Comparison of ENCODE assay signal across 3 cellular contexts in genomic region chr3:37988376-37988775, GRCh38. TPM values are rescaled to one million over a fixed set of nuclear protein-coding genes. Genes with fewer than 3 reads are reported as not detected.
"Had no signal": no experiment of that assay in that cellular context is flagged by ENCODE, and none has a peak within 500 bp of the region (broad histone marks: within the 10 kb centered on the region; RNA-seq: fewer than 3 reads in every experiment).

No MANE protein-coding gene starts in this region.

RNA-seq across cellular contexts. Expression of gene DLEC1, which starts 50.6 kb away (rescaled TPM):
- total RNA-seq: IMR-90, LHCN-M2, SJCRH30 had no signal
